9 cellular contexts compared by ENCODE assay signal in genomic region chr1:197481101-197481500, GRCh38.
DNase-seq lines count a peak whose midpoint lies in the region; ATAC-seq lines count a peak whose summit lies in the region.
"Had no signal": no experiment of that assay in that cellular context is flagged by ENCODE, and none has a peak within 500 bp of the region (broad histone marks: within the 10 kb centered on the region; RNA-seq: fewer than 3 reads in every experiment).

No MANE protein-coding gene starts in this region.

- no peaks in the 10 kb centered on the region for H3K9me3 ChIP-seq in SJCRH30 (replicated peaks)

- H3K4me3 ChIP-seq in SJCRH30, result no peak overlapping the region

- DNase-seq in activated CD4-positive, CD25-positive, alpha-beta regulatory T cell (lab: John Stamatoyannopoulos, UW), result no peak
- DNase-seq in SJCRH30 (peak; percentile 33 to 59), myocyte (ENCODE audit: low read depth) (peak; percentile 29), NCI-H526 (lab: John Stamatoyannopoulos, UW) (no peak)
- DNase-seq: GOT3 had no signal

- H3K36me3 ChIP-seq in SJCRH30, result no peaks in the 10 kb centered on the region

- no peaks in the 10 kb centered on the region for H3K27me3 ChIP-seq in SJCRH30

- no peaks in the 10 kb centered on the region for H3K4me1 ChIP-seq in SJCRH30

- H3K27ac ChIP-seq in SJCRH30, result no peak overlapping the region

- peak; percentile 27 to 58 for ATAC-seq in activated CD4-positive, CD25-positive, alpha-beta regulatory T cell treated with anti-CD3 and anti-CD28 coated beads, Interleukin-2, amount 50 U/mL, for 24 hours
- peak; percentile 71 for ATAC-seq in GM19452 (IDR thresholded peaks at IDR 0.05; ENCODE audit: unreplicated experiment)
- ATAC-seq in HG03097 (IDR thresholded peaks at IDR 0.05; ENCODE audit: low FRiP score, unreplicated experiment), result no peak
- ATAC-seq in HG02981 (IDR thresholded peaks at IDR 0.05; ENCODE audit: unreplicated experiment), result no peak

Comparison
In these comparisons a context has a peak if more than half of its experiments do, and no peak if none do; other contexts are left out.
1. ATAC-seq: peak in activated CD4-positive, CD25-positive, alpha-beta regulatory T cell treated with anti-CD3 and anti-CD28 coated beads, Interleukin-2, amount 50 U/mL, for 24 hours (2 of 2) and GM19452 (single experiment); none in HG03097 (single experiment) and HG02981 (single experiment).
2. DNase-seq: peak in SJCRH30 (2 of 2) and myocyte (single experiment); none in activated CD4-positive, CD25-positive, alpha-beta regulatory T cell (0 of 4) and NCI-H526 (0 of 2).